In genomic region chr6:69424581-69424980, GRCh38 we compare ENCODE assay signal across 2 cellular contexts.
TF ChIP-seq lines count a peak whose summit lies in the region.

No MANE protein-coding gene starts in this region.

TF ChIP-seq in GM23338, 12 proteins besides CTCF, POLR2A, EP300 and RAD21 (continued from another document):
- no peak for TF ChIP-seq ZNF462 (CRISPR knock-in tag; IDR thresholded peaks at IDR 0.05)
- no peak for TF ChIP-seq ZNF114 (CRISPR knock-in tag; IDR thresholded peaks at IDR 0.05)
- no peak for TF ChIP-seq CREB1 (CRISPR knock-in tag; IDR thresholded peaks at IDR 0.05; ENCODE audit: low read depth)
- no peak for TF ChIP-seq ETS1 (IDR thresholded peaks at IDR 0.05)
- no peak for TF ChIP-seq REST (IDR thresholded peaks at IDR 0.05; ENCODE audit: unreplicated experiment)
- no peak for TF ChIP-seq STAT1 (IDR thresholded peaks at IDR 0.05; ENCODE audit: unreplicated experiment)
- no peak for TF ChIP-seq ZNF331 (CRISPR knock-in tag; IDR thresholded peaks at IDR 0.05; ENCODE audit: low read depth)
- TF ChIP-seq NANOG (IDR thresholded peaks at IDR 0.05; ENCODE audit: borderline replicate concordance): no peak
- no peak for TF ChIP-seq EZH2 (IDR thresholded peaks at IDR 0.05; ENCODE audit: low read depth, unreplicated experiment)
- no peak for TF ChIP-seq EZH2phosphoT487 (IDR thresholded peaks at IDR 0.05; ENCODE audit: unreplicated experiment)
TF ChIP-seq in GM23338: peak in this region for 0.

TF ChIP-seq in H1, 55 proteins besides CTCF, POLR2A, EP300 and RAD21 (continued from another document):
- no peak for TF ChIP-seq USF2 (IDR thresholded peaks at IDR 0.05; ENCODE audit: low read length)
- no peak for TF ChIP-seq SRF (IDR thresholded peaks at IDR 0.05; ENCODE audit: low read depth, low read length)
- no peak for TF ChIP-seq RNF2 (IDR thresholded peaks at IDR 0.05; ENCODE audit: borderline replicate concordance, low read depth, low read length, missing control alignments, poor library complexity, severe bottlenecking)
- TF ChIP-seq CTBP2 (IDR thresholded peaks at IDR 0.05; ENCODE audit: borderline replicate concordance, insufficient read depth, insufficient read length, low read length): no peak
- no peak for TF ChIP-seq NRF1 (IDR thresholded peaks at IDR 0.05; ENCODE audit: low read depth, low read length)
- TF ChIP-seq CHD7 (IDR thresholded peaks at IDR 0.05; ENCODE audit: insufficient replicate concordance, low read length): no peak
- TF ChIP-seq KDM1A (IDR thresholded peaks at IDR 0.05; ENCODE audit: borderline replicate concordance, low read length): no peak
- no peak for TF ChIP-seq SIX5 (IDR thresholded peaks at IDR 0.05; ENCODE audit: low read depth, low read length)
